ENCODE assay signal across 8 cellular contexts in the genomic region with DNA sequence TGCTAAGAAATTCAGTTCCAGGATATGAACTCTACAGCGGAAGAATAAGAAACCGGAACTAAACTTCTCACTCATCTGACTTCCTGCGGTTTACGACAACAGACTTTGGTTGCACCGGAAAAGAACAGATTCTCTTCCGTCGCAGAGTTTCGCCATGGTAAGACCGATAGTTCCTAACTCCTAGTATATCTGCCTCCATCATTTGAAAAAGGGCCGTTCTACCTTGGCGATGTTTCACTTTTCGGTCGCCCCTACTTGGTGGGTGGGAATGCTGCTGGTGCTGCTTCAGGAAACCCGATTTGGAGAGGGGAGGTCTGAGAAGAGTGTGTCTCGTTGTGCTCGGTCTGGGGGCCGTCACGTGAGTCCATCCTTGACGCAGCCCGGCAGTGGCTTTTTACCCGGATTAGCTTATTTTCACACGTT. TPM values are rescaled to one million over a fixed set of nuclear protein-coding genes. Genes with fewer than 3 reads are reported as not detected.
A peak's percentile ranks its signal among the peaks of the same experiment; 100 is the strongest.
DNase-seq lines count a peak whose midpoint lies in the region; TF ChIP-seq lines count a peak whose summit lies in the region.

A gene (plus strand): TSS at position 132 of the 423 bp plus-strand sequence. CDS start 23 bp downstream, at position 155.

- H3K9ac ChIP-seq in liver (ENCODE audit: low read depth in 1 of 2, low read length in 2 of 2): peak within 1 kb of the TSS in 1 of 2 donors; percentile 22

- DNase-seq in activated T-cell treated with anti-CD3 and anti-CD28 coated beads for 24 hours (ENCODE audit: low read depth) (peak; percentile 37), NCI-H226 (peak; percentile 56), superior temporal gyrus (ENCODE audit: extremely low spot score) (peak; percentile 84), OCI-M2 (lab: John Stamatoyannopoulos, UW; ENCODE audit: unreplicated experiment) (no peak), SK-N-DZ (ENCODE audit: low spot score) (no peak)
- DNase-seq in activated T-cell treated with anti-CD3 and anti-CD28 coated beads, Interleukin-2, amount 50 U/mL, for 1 hour: no peak
- peak; percentile 27 for DNase-seq in activated naive CD8-positive, alpha-beta T cell treated with anti-CD3 and anti-CD28 coated beads for 36 hours

- 9% methylated on average over 22 of the region's 22 CpGs for WGBS in liver

- TF ChIP-seq CTCF in liver (IDR thresholded peaks at IDR 0.05; ENCODE audit: low read depth, low read length, missing input control): no peak

- H3K4me3 ChIP-seq in liver (ENCODE audit: low read depth in 1 of 3, low read length in 3 of 3): peak within 1 kb of the TSS in 2 of 3 donors; percentile 25 to 65

- H3K4me1 ChIP-seq in liver (ENCODE audit: control insufficient read depth in 4 of 4, insufficient read depth in 4 of 4, low read length in 3 of 4): peaks cover 0 to 4% (median 0%) of the 10 kb centered on the region in 4 donors

- peaks cover 36% of the 10 kb centered on the region for H3K4me1 Mint-ChIP-seq in activated naive CD8-positive, alpha-beta T cell treated with anti-CD3 and anti-CD28 coated beads for 36 hours

- H3K9me3 ChIP-seq in liver (ENCODE audit: control insufficient read depth in 4 of 4, low read length in 3 of 4): no peaks in the 10 kb centered on the region

- H3K36me3 Mint-ChIP-seq in activated naive CD8-positive, alpha-beta T cell treated with anti-CD3 and anti-CD28 coated beads for 36 hours: peaks cover 51% of the 10 kb centered on the region

- peaks cover 2% of the 10 kb centered on the region for H3K9me3 Mint-ChIP-seq in activated naive CD8-positive, alpha-beta T cell treated with anti-CD3 and anti-CD28 coated beads for 36 hours

- H3K27me3 Mint-ChIP-seq in activated naive CD8-positive, alpha-beta T cell treated with anti-CD3 and anti-CD28 coated beads for 36 hours: peaks cover 7% of the 10 kb centered on the region

- H3K27me3 ChIP-seq in liver (ENCODE audit: control insufficient read depth in 4 of 4, insufficient read depth in 4 of 4, low read length in 3 of 4): no peaks in the 10 kb centered on the region

- H3K27ac ChIP-seq in liver (ENCODE audit: low read depth in 1 of 2, low read length in 2 of 2): no peak within 1 kb of the TSS

- peak within 1 kb of the TSS; percentile 96 for H3K27ac Mint-ChIP-seq in activated naive CD8-positive, alpha-beta T cell treated with anti-CD3 and anti-CD28 coated beads for 36 hours

- TF ChIP-seq RAD21 in liver (IDR thresholded peaks at IDR 0.05): no peak

- peaks cover 0 to 30% (median 0%) of the 10 kb centered on the region in 4 donors for H3K36me3 ChIP-seq in liver (ENCODE audit: control insufficient read depth in 4 of 4, insufficient read depth in 3 of 4, low read depth in 1 of 4, low read length in 3 of 4)

- H3K4me3 Mint-ChIP-seq in activated naive CD8-positive, alpha-beta T cell treated with anti-CD3 and anti-CD28 coated beads for 36 hours: peak within 1 kb of the TSS; percentile 95

TF ChIP-seq in liver, 16 proteins besides CTCF, POLR2A, EP300 and RAD21:
- no peak for TF ChIP-seq SP1 (IDR thresholded peaks at IDR 0.05)
- TF ChIP-seq JUND (IDR thresholded peaks at IDR 0.05): no peak
- TF ChIP-seq, protein P1, sequence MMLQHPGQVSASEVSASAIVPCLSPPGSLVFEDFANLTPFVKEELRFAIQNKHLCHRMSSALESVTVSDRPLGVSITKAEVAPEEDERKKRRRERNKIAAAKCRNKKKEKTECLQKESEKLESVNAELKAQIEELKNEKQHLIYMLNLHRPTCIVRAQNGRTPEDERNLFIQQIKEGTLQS (IDR thresholded peaks at IDR 0.05): no peak

RNA-seq across cellular contexts. Expression of the gene that starts here (rescaled TPM):
- total RNA-seq in activated naive CD8-positive, alpha-beta T cell treated with anti-CD3 and anti-CD28 coated beads for 36 hours: 100 to 1,000 TPM; 372 to 373 TPM
- 100 to 1,000 TPM in 1 of 2 donors, not detected in 1; 159 TPM for total RNA-seq in liver
- 100 to 1,000 TPM in 1 of 2 donors, not detected in 1; 153 TPM for polyA plus RNA-seq in liver
- not detected in 2 replicates for polyA plus RNA-seq in SK-N-DZ (2014; cell fraction: cytosol; rRNA removed)
- not detected in 2 replicates for polyA plus RNA-seq in SK-N-DZ (2014; cell fraction: nucleus; rRNA removed)

Comparison
In these comparisons a context has a peak if more than half of its experiments do, and no peak if none do; other contexts are left out.
1. DNase-seq: peak in activated T-cell treated with anti-CD3 and anti-CD28 coated beads for 24 hours (single experiment), NCI-H226 (single experiment), activated naive CD8-positive, alpha-beta T cell treated with anti-CD3 and anti-CD28 coated beads for 36 hours (single experiment) and superior temporal gyrus (single experiment); none in activated T-cell treated with anti-CD3 and anti-CD28 coated beads, Interleukin-2, amount 50 U/mL, for 1 hour (single experiment), OCI-M2 (single experiment) and SK-N-DZ (single experiment).